2 cellular contexts compared by ENCODE assay signal in genomic region chr1:97090725-97091124, GRCh38.
TF ChIP-seq lines count a peak whose summit lies in the region.

No MANE protein-coding gene starts in this region.

TF ChIP-seq in SK-N-SH, 30 proteins besides CTCF, POLR2A, EP300 and RAD21 (continued from another document):
- TF ChIP-seq USF1 (IDR thresholded peaks at IDR 0.05; ENCODE audit: borderline replicate concordance, low read depth): no peak
- no peak for TF ChIP-seq RXRA (IDR thresholded peaks at IDR 0.05; ENCODE audit: borderline replicate concordance, low read depth)
- TF ChIP-seq RCOR1 (IDR thresholded peaks at IDR 0.05; ENCODE audit: low read length): no peak
- no peak for TF ChIP-seq NFIC (IDR thresholded peaks at IDR 0.05; ENCODE audit: borderline replicate concordance)
- TF ChIP-seq, protein P1, sequence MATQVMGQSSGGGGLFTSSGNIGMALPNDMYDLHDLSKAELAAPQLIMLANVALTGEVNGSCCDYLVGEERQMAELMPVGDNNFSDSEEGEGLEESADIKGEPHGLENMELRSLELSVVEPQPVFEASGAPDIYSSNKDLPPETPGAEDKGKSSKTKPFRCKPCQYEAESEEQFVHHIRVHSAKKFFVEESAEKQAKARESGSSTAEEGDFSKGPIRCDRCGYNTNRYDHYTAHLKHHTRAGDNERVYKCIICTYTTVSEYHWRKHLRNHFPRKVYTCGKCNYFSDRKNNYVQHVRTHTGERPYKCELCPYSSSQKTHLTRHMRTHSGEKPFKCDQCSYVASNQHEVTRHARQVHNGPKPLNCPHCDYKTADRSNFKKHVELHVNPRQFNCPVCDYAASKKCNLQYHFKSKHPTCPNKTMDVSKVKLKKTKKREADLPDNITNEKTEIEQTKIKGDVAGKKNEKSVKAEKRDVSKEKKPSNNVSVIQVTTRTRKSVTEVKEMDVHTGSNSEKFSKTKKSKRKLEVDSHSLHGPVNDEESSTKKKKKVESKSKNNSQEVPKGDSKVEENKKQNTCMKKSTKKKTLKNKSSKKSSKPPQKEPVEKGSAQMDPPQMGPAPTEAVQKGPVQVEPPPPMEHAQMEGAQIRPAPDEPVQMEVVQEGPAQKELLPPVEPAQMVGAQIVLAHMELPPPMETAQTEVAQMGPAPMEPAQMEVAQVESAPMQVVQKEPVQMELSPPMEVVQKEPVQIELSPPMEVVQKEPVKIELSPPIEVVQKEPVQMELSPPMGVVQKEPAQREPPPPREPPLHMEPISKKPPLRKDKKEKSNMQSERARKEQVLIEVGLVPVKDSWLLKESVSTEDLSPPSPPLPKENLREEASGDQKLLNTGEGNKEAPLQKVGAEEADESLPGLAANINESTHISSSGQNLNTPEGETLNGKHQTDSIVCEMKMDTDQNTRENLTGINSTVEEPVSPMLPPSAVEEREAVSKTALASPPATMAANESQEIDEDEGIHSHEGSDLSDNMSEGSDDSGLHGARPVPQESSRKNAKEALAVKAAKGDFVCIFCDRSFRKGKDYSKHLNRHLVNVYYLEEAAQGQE (IDR thresholded peaks at IDR 0.05; ENCODE audit: low read depth, low read length): no peak
- TF ChIP-seq ELF1 (IDR thresholded peaks at IDR 0.05): no peak
- TF ChIP-seq TEAD4 (IDR thresholded peaks at IDR 0.05; ENCODE audit: borderline replicate concordance, insufficient read depth): no peak
- TF ChIP-seq TCF12 (IDR thresholded peaks at IDR 0.05): no peak
- no peak for TF ChIP-seq ZBTB33 (IDR thresholded peaks at IDR 0.05; ENCODE audit: borderline replicate concordance, low read depth)
- no peak for TF ChIP-seq CHD2 (IDR thresholded peaks at IDR 0.05; ENCODE audit: low read length, partially characterized antibody)
- no peak for TF ChIP-seq EZH2phosphoT487 (IDR thresholded peaks at IDR 0.05; ENCODE audit: borderline replicate concordance, low read depth)
- no peak for TF ChIP-seq FOXM1 (IDR thresholded peaks at IDR 0.05; ENCODE audit: low read depth)
- no peak for TF ChIP-seq SMC3 (IDR thresholded peaks at IDR 0.05; ENCODE audit: low read depth, low read length)
- TF ChIP-seq SIN3A (IDR thresholded peaks at IDR 0.05; ENCODE audit: borderline replicate concordance, low read depth, low read length): no peak

TF ChIP-seq in SK-N-SH treated with all-trans-retinoic acid at 6 μM for 48 hours, 23 proteins besides CTCF, POLR2A, EP300 and RAD21 (continued from another document):
- TF ChIP-seq CSRNP3 (CRISPR knock-in tag; IDR thresholded peaks at IDR 0.05) (no peak), RARB (CRISPR knock-in tag; IDR thresholded peaks at IDR 0.05) (no peak), OSR1 (CRISPR knock-in tag; IDR thresholded peaks at IDR 0.05) (no peak), ZC3H10 (CRISPR knock-in tag; IDR thresholded peaks at IDR 0.05) (no peak), ZNF70 (CRISPR knock-in tag; IDR thresholded peaks at IDR 0.05) (no peak)
